Comparison of ENCODE assay signal across 20 cellular contexts in the genomic region with DNA sequence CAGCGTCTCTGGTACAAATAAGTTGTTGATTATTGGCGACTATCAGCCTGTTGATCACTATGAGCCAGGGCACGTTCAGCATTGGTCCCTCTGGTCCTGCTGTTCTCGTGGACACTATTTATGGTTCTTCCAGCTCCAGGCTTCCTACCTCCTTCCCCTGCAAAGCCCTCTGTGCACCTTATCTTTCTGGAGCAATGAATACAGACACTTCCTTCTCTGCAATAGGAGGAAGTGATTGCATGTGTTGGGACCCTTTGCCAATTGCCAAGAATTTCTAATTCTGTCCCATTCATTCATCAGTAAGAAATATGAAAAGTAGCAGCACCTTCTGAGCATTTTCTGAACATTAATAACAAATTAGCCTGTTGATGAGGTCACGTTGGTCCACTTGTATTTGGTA.
DNase-seq lines count a peak whose midpoint lies in the region; ATAC-seq, FAIRE-seq and TF ChIP-seq lines count a peak whose summit lies in the region.
"Had no signal": no experiment of that assay in that cellular context is flagged by ENCODE, and none has a peak within 500 bp of the region (broad histone marks: within the 10 kb centered on the region; RNA-seq: fewer than 3 reads in every experiment).

No MANE protein-coding gene starts in this region.

- H3K9me3 ChIP-seq in liver (ENCODE audit: control insufficient read depth in 4 of 4, low read length in 3 of 4) (peaks cover 0 to 18% (median 7%) of the 10 kb centered on the region in 4 donors), HepG2 (ENCODE audit: low read length) (peaks cover 17% of the 10 kb centered on the region), K562 (replicated peaks; ENCODE audit: control insufficient read depth, insufficient read depth, low read depth, low read length) (no peaks in the 10 kb centered on the region)

- H3K36me3 ChIP-seq in liver (ENCODE audit: control insufficient read depth in 4 of 4, insufficient read depth in 3 of 4, low read depth in 1 of 4, low read length in 3 of 4) (no peaks in the 10 kb centered on the region), HepG2 (replicated peaks in 1 of 2; ENCODE audit: control insufficient read depth in 1 of 2, insufficient read depth in 2 of 2, low read length in 2 of 2) (no peaks in the 10 kb centered on the region), K562 (ENCODE audit: control insufficient read depth, insufficient read depth, low read length) (no peaks in the 10 kb centered on the region)

- peaks cover 24 to 30% of the 10 kb centered on the region in 2 donors for H3K36me3 Mint-ChIP-seq in activated naive CD4-positive, alpha-beta T cell treated with anti-CD3 and anti-CD28 coated beads, Interleukin-2, amount 50 U/mL, for 72 hours

- H2AFZ ChIP-seq in HepG2 (ENCODE audit: low read length) (no peak overlapping the region), K562 (ENCODE audit: low read depth, low read length) (no peak overlapping the region)
- H2AFZ ChIP-seq: GM23248, PC-9 had no signal

- H3K9ac ChIP-seq in liver (ENCODE audit: low read depth in 1 of 2, low read length in 2 of 2): no peak overlapping the region
- H3K9ac ChIP-seq in HepG2 (ENCODE audit: insufficient read depth, low read depth, low read length): no peak overlapping the region
- H3K9ac ChIP-seq in K562 (ENCODE audit: insufficient read depth in 1 of 2, low read depth in 2 of 2, low read length in 2 of 2): no peak overlapping the region
- H3K9ac ChIP-seq: GM23248 had no signal

- no peak overlapping the region for H3K27ac Mint-ChIP-seq in activated naive CD4-positive, alpha-beta T cell treated with anti-CD3 and anti-CD28 coated beads, Interleukin-2, amount 50 U/mL, for 72 hours

- H3K4me3 ChIP-seq in liver (ENCODE audit: low read depth in 1 of 3, low read length in 3 of 3): no peak overlapping the region
- no peak overlapping the region for H3K4me3 ChIP-seq in HepG2 (replicated peaks in 1 of 3; ENCODE audit: insufficient read depth in 1 of 3, low read depth in 2 of 3, low read length in 3 of 3)
- no peak overlapping the region for H3K4me3 ChIP-seq in K562
- H3K4me3 ChIP-seq: GM12878, GM23248, PC-9 had no signal

- no peak for TF ChIP-seq POLR2A in HepG2 (IDR thresholded peaks at IDR 0.05; ENCODE audit: insufficient read depth in 1 of 2, low read depth in 2 of 2, low read length in 2 of 2)
- TF ChIP-seq POLR2A in K562 (conservative IDR thresholded peaks at IDR 0.05): no peak

- no peak for TF ChIP-seq EP300 in HepG2 (IDR thresholded peaks at IDR 0.05; ENCODE audit: low read depth in 2 of 2, low read length in 2 of 2)
- no peak for TF ChIP-seq EP300 in HepG2 (CRISPR knock-in tag; IDR thresholded peaks at IDR 0.05; ENCODE audit: borderline replicate concordance)
- TF ChIP-seq EP300 in K562 (IDR thresholded peaks at IDR 0.05; ENCODE audit: low read length): no peak

- DNase-seq in HepG2 (ENCODE audit: low spot score) (no peak), K562 (ENCODE audit: extremely low read depth in 1 of 4, low spot score in 3 of 4) (no peak), left lobe of liver (ENCODE audit: low spot score) (no peak), NCI-H446 (lab: John Stamatoyannopoulos, UW) (no peak)
- no peak for DNase-seq in activated naive CD4-positive, alpha-beta T cell treated with anti-CD3 and anti-CD28 coated beads, Interleukin-2, amount 50 U/mL, for 72 hours (ENCODE audit: low spot score in 2 of 2)
- DNase-seq: DMS 273 treated with DMSO at 0.1 percent for 48 hours, GDM1, GM23248, HCEC 1CT, NCI-H1436 treated with DMSO at 0.1 percent for 48 hours, NCI-H2029 treated with DMSO at 0.1 percent for 48 hours, NCI-H2171 treated with DMSO at 0.1 percent for 48 hours, NCI-H748 treated with DMSO at 0.1 percent for 48 hours, PC-9 had no signal

- no peak for FAIRE-seq in HepG2 (lab: Jason Lieb, UNC)
- no peak for FAIRE-seq in K562 (lab: Jason Lieb, UNC)
- FAIRE-seq: GM12878, HTR-8/SVneo had no signal

- POLR2A ChIA-PET in HepG2 (lab: Yijun Ruan, JAX): no interaction called here
- POLR2A ChIA-PET in K562 (lab: Yijun Ruan, JAX): no interaction called here

- in situ Hi-C loops in HepG2 (cut with HindIII; ENCODE audit: extremely low pct_ligation_motif_present, low pct_unique_long_range_greater_than_20kb): no loop called here
- in situ Hi-C loops in K562 (cut with MboI): no loop called here

- H3K27ac ChIP-seq in liver (ENCODE audit: low read depth in 1 of 2, low read length in 2 of 2): no peak overlapping the region
- H3K27ac ChIP-seq in HepG2 (ENCODE audit: extremely low read length, insufficient read depth, low read length): no peak overlapping the region
- no peak overlapping the region for H3K27ac ChIP-seq in K562 (ENCODE audit: extremely low read depth, low read depth, low read length)
- H3K27ac ChIP-seq: C4-2B, GM23248, HL-60, PC-9 had no signal

- ATAC-seq in HepG2: no peak
- no peak for ATAC-seq in K562
- ATAC-seq in left lobe of liver: peak; percentile 40
- ATAC-seq in activated naive CD4-positive, alpha-beta T cell treated with anti-CD3 and anti-CD28 coated beads, Interleukin-2, amount 50 U/mL, for 72 hours: no peak
- no peak for ATAC-seq in GM21515 (IDR thresholded peaks at IDR 0.05; ENCODE audit: unreplicated experiment)
- ATAC-seq: GM12878 had no signal

- H3K4me2 ChIP-seq in HepG2 (ENCODE audit: low read depth, low read length) (no peak overlapping the region), K562 (ENCODE audit: insufficient read depth, low read length) (no peak overlapping the region)
- H3K4me2 ChIP-seq: PC-9 had no signal

- H3K27me3 ChIP-seq in liver (ENCODE audit: control insufficient read depth in 4 of 4, insufficient read depth in 4 of 4, low read length in 3 of 4) (no peaks in the 10 kb centered on the region), HepG2 (ENCODE audit: control insufficient read depth in 1 of 2, insufficient read depth in 2 of 2, low read length in 2 of 2) (no peaks in the 10 kb centered on the region; a peak in 1 of 5 replicates), K562 (ENCODE audit: control insufficient read depth in 2 of 2, insufficient read depth in 2 of 2, low read length in 2 of 2) (no peaks in the 10 kb centered on the region)

- TF ChIP-seq RAD21 in liver (IDR thresholded peaks at IDR 0.05) (peak in 1 of 2 donors; percentile 24), HepG2 (CRISPR knock-in tag; IDR thresholded peaks at IDR 0.05) (no peak), K562 (CRISPR knock-in tag; conservative IDR thresholded peaks at IDR 0.05 in 1 of 2, IDR thresholded peaks at IDR 0.05 in 1 of 2) (no peak)

- intact Hi-C loops in HepG2 (cut with micrococcal nuclease; ENCODE audit: unreplicated experiment) (no loop called here), K562 (cut with micrococcal nuclease) (no loop called here)

- BruUV-seq in HepG2 (replicated peaks; lab: Mats Ljungman, UMichigan): no TSS peak
- BruUV-seq in K562 (replicated peaks; lab: Mats Ljungman, UMichigan): no TSS peak

- TF ChIP-seq CTCF in liver (IDR thresholded peaks at IDR 0.05; ENCODE audit: low read depth, low read length, missing input control): no peak
- no peak for TF ChIP-seq CTCF in HepG2 (CRISPR knock-in tag; IDR thresholded peaks at IDR 0.05)
- no peak for TF ChIP-seq CTCF in K562 (IDR thresholded peaks at IDR 0.05 in 2 of 3, conservative IDR thresholded peaks at IDR 0.05 in 1 of 3; ENCODE audit: insufficient read depth in 2 of 3, low read depth in 1 of 3, low read length in 3 of 3)

- H3K79me2 ChIP-seq in HepG2 (ENCODE audit: insufficient read depth, low read length): no peaks in the 10 kb centered on the region
- H3K79me2 ChIP-seq in K562 (ENCODE audit: control insufficient read depth, insufficient read depth, low read length): no peaks in the 10 kb centered on the region

- H3K9me3 Mint-ChIP-seq in activated naive CD4-positive, alpha-beta T cell treated with anti-CD3 and anti-CD28 coated beads, Interleukin-2, amount 50 U/mL, for 72 hours: peaks cover 13 to 26% of the 10 kb centered on the region in 2 donors

- CTCF ChIA-PET in HepG2 (lab: Yijun Ruan, JAX; ENCODE audit: low intra/inter-chr PET ratio, low total read pairs): no interaction called here
- CTCF ChIA-PET in K562 (lab: Yijun Ruan, JAX; ENCODE audit: low intra/inter-chr PET ratio): no interaction called here

- no peaks in the 10 kb centered on the region for H3K9me1 ChIP-seq in K562 (ENCODE audit: control insufficient read depth, insufficient read depth, low read length)

- H4K20me1 ChIP-seq in HepG2 (ENCODE audit: insufficient read depth, low read length) (no peaks in the 10 kb centered on the region), K562 (replicated peaks; ENCODE audit: control insufficient read depth, insufficient read depth, low read length) (no peaks in the 10 kb centered on the region)

- H3K4me1 ChIP-seq in liver (ENCODE audit: control insufficient read depth in 4 of 4, insufficient read depth in 4 of 4, low read length in 3 of 4): no peaks in the 10 kb centered on the region
- H3K4me1 ChIP-seq in HepG2 (ENCODE audit: insufficient read depth, low read length): no peaks in the 10 kb centered on the region
- H3K4me1 ChIP-seq in K562 (replicated peaks in 1 of 2; ENCODE audit: control insufficient read depth in 2 of 2, insufficient read depth in 2 of 2, low read length in 2 of 2): no peaks in the 10 kb centered on the region

- 72% methylated on average over 5 of the region's 5 CpGs for WGBS in liver
- WGBS in HepG2 (ENCODE audit: low lambda C conversion rate): 0% methylated on average over 5 of the region's 5 CpGs
- WGBS in K562 (ENCODE audit: insufficient coverage, low coverage, missing lambda C conversion rate): 4% methylated on average over 5 of the region's 5 CpGs

TF ChIP-seq in liver, 16 proteins besides CTCF, POLR2A, EP300 and RAD21:
- TF ChIP-seq, protein P1, sequence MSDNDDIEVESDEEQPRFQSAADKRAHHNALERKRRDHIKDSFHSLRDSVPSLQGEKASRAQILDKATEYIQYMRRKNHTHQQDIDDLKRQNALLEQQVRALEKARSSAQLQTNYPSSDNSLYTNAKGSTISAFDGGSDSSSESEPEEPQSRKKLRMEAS (IDR thresholded peaks at IDR 0.05): no peak
- peak; percentile 10 for TF ChIP-seq NR2F2 (IDR thresholded peaks at IDR 0.05)

TF ChIP-seq in HepG2, 621 proteins besides CTCF, POLR2A, EP300 and RAD21 (continues in another document):
- TF ChIP-seq ZNF251 (CRISPR knock-in tag; IDR thresholded peaks at IDR 0.05): no peak

TF ChIP-seq in K562, 482 proteins besides CTCF, POLR2A, EP300 and RAD21 (continues in another document):
- TF ChIP-seq MTA2 (IDR thresholded peaks at IDR 0.05; ENCODE audit: low read depth): no peak
- TF ChIP-seq HNRNPK (IDR thresholded peaks at IDR 0.05; ENCODE audit: low read depth, low read length, poor library complexity, severe bottlenecking): no peak
- no peak for TF ChIP-seq ARID1B (IDR thresholded peaks at IDR 0.05)
